Comparison of ENCODE assay signal across 12 cellular contexts in the genomic region with DNA sequence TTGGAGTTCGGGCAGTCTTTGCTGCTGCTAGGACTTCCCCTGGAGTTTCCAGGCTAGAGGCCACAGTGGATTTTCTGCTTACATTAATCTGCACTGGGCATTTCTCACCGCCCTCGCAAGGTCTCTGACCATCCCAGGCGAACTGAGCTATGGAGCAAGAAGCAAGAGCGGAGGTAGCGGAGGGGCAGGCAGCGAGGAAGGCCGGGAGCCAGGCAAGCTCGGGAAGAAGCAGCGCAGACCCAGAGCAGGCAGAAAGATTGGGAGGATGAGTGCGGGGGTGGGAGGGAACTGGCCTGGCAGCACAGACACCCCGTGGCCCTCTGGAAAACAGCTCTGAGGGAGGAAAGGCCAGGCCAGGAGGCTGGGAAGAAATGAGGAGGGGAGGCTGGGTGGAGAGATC. TPM values are rescaled to one million over a fixed set of nuclear protein-coding genes. Genes with fewer than 3 reads are reported as not detected.
DNase-seq lines count a peak whose midpoint lies in the region; ATAC-seq, FAIRE-seq and TF ChIP-seq lines count a peak whose summit lies in the region.
"Had no signal": no experiment of that assay in that cellular context is flagged by ENCODE, and none has a peak within 500 bp of the region (broad histone marks: within the 10 kb centered on the region; RNA-seq: fewer than 3 reads in every experiment).

No MANE protein-coding gene starts in this region.

- H3K4me3 Mint-ChIP-seq in stimulated activated naive CD8-positive, alpha-beta T cell treated with anti-CD3 and anti-CD28 coated beads, Interleukin-15, Interleukin-2, amounts not matched to agents 100 ng/mL and 50 ng/mL, for 24 hours = peak overlapping the region; percentile 93
- H3K4me3 Mint-ChIP-seq in naive thymus-derived CD8-positive, alpha-beta T cell = peak overlapping the region; percentile 37 to 97 (median 70)

- no peaks in the 10 kb centered on the region for H3K27me3 Mint-ChIP-seq in stimulated activated naive CD8-positive, alpha-beta T cell treated with anti-CD3 and anti-CD28 coated beads, Interleukin-15, Interleukin-2, amounts not matched to agents 100 ng/mL and 50 ng/mL, for 24 hours
- no peaks in the 10 kb centered on the region for H3K27me3 Mint-ChIP-seq in naive thymus-derived CD8-positive, alpha-beta T cell

- peaks cover 74% of the 10 kb centered on the region for H3K36me3 Mint-ChIP-seq in stimulated activated naive CD8-positive, alpha-beta T cell treated with anti-CD3 and anti-CD28 coated beads, Interleukin-15, Interleukin-2, amounts not matched to agents 100 ng/mL and 50 ng/mL, for 24 hours (ENCODE audit: low read depth)
- peaks cover 6 to 37% (median 12%) of the 10 kb centered on the region in 3 donors for H3K36me3 Mint-ChIP-seq in naive thymus-derived CD8-positive, alpha-beta T cell

- DNase-seq in stimulated activated naive CD8-positive, alpha-beta T cell treated with anti-CD3 and anti-CD28 coated beads, Interleukin-15, Interleukin-2, amounts not matched to agents 100 U/mL and 50 U/mL, for 24 hours = no peak
- DNase-seq in adipocyte (ENCODE audit: low read depth) = no peak
- DNase-seq in naive thymus-derived CD8-positive, alpha-beta T cell = no peak
- DNase-seq in central memory CD4-positive, alpha-beta T cell = no peak
- no peak for DNase-seq in gastrocnemius medialis
- no peak for DNase-seq in HTR-8/SVneo (ENCODE audit: insufficient read length, low spot score)
- DNase-seq: NCI-H526 treated with DMSO at 0.1 percent for 48 hours, right lobe of liver had no signal

- no peak for FAIRE-seq in HTR-8/SVneo (lab: Jason Lieb, UNC)
- FAIRE-seq: colon had no signal

- in situ Hi-C loops in gastrocnemius medialis (cut with MboI; ENCODE audit: low sequenced_read_pairs in 4 of 4) = loop anchor here in 1 of 4 donors (10.0 kb wide), 1 partner anchor 111 kb away; no protein-coding TSS in a partner anchor

- intact Hi-C loops in gastrocnemius medialis (cut with DNase I; ENCODE audit: low total_unique reads) = no loop called here

- H3K9me3 ChIP-seq in adipocyte (ENCODE audit: control insufficient read depth, low read length) (no peaks in the 10 kb centered on the region), gastrocnemius medialis (no peaks in the 10 kb centered on the region)
- H3K9me3 ChIP-seq: right lobe of liver had no signal

- H3K4me1 ChIP-seq in adipocyte (ENCODE audit: control insufficient read depth, insufficient read depth, low read length) (peaks cover 64% of the 10 kb centered on the region), gastrocnemius medialis (peaks cover 12 to 14% of the 10 kb centered on the region in 2 donors)

- POLR2A ChIA-PET in naive thymus-derived CD8-positive, alpha-beta T cell (lab: Charles Lee) = interaction anchor here (0.6 to 9.8 kb wide), 7 partner anchors 14 to 435 kb away, joined by 3 to 141 read pairs (median 4); no protein-coding TSS in a partner anchor

- peaks cover 10% of the 10 kb centered on the region for H3K9me3 Mint-ChIP-seq in stimulated activated naive CD8-positive, alpha-beta T cell treated with anti-CD3 and anti-CD28 coated beads, Interleukin-15, Interleukin-2, amounts not matched to agents 100 ng/mL and 50 ng/mL, for 24 hours
- H3K9me3 Mint-ChIP-seq in naive thymus-derived CD8-positive, alpha-beta T cell = no peaks in the 10 kb centered on the region

- H3K27ac ChIP-seq in gastrocnemius medialis = no peak overlapping the region
- H3K27ac ChIP-seq: right lobe of liver had no signal

- H3K4me3 ChIP-seq in adipocyte (ENCODE audit: low read length) = peak overlapping the region; percentile 26
- no peak overlapping the region for H3K4me3 ChIP-seq in gastrocnemius medialis
- H3K4me3 ChIP-seq: right lobe of liver had no signal

- H3K27me3 ChIP-seq in adipocyte (replicated peaks; ENCODE audit: control insufficient read depth, insufficient read depth, low read length) = no peaks in the 10 kb centered on the region
- H3K27me3 ChIP-seq in gastrocnemius medialis = peaks cover 25 to 30% (median 26%) of the 10 kb centered on the region in 3 donors

- no peak for ATAC-seq in stimulated activated naive CD8-positive, alpha-beta T cell treated with anti-CD3 and anti-CD28 coated beads, Interleukin-15, Interleukin-2, amounts not matched to agents 100 U/mL and 50 U/mL, for 24 hours
- no peak for ATAC-seq in naive thymus-derived CD8-positive, alpha-beta T cell
- ATAC-seq in activated CD4-positive, CD25-positive, alpha-beta regulatory T cell treated with anti-CD3 and anti-CD28 coated beads, Interleukin-2, amount 50 U/mL, for 24 hours = no peak
- no peak for ATAC-seq in gastrocnemius medialis
- ATAC-seq: SK-N-SH treated with all-trans-retinoic acid at 6 μM for 48 hours had no signal

- peaks cover 78% of the 10 kb centered on the region for H3K4me1 Mint-ChIP-seq in stimulated activated naive CD8-positive, alpha-beta T cell treated with anti-CD3 and anti-CD28 coated beads, Interleukin-15, Interleukin-2, amounts not matched to agents 100 ng/mL and 50 ng/mL, for 24 hours (ENCODE audit: low read depth)
- H3K4me1 Mint-ChIP-seq in naive thymus-derived CD8-positive, alpha-beta T cell = peaks cover 56 to 82% (median 79%) of the 10 kb centered on the region in 4 donors

- H3K27ac Mint-ChIP-seq in stimulated activated naive CD8-positive, alpha-beta T cell treated with anti-CD3 and anti-CD28 coated beads, Interleukin-15, Interleukin-2, amounts not matched to agents 100 ng/mL and 50 ng/mL, for 24 hours = peak overlapping the region; percentile 79
- H3K27ac Mint-ChIP-seq in naive thymus-derived CD8-positive, alpha-beta T cell = peak overlapping the region; percentile 65 to 92 (median 85)

- peak overlapping the region; percentile 43 for H3K9ac ChIP-seq in adipocyte (ENCODE audit: low read length)

- TF ChIP-seq CTCF in gastrocnemius medialis (IDR thresholded peaks at IDR 0.05 in 4 of 5, conservative IDR thresholded peaks at IDR 0.05 in 1 of 5) = no peak

- no peak for TF ChIP-seq POLR2A in gastrocnemius medialis (IDR thresholded peaks at IDR 0.05)

- H3K36me3 ChIP-seq in adipocyte (ENCODE audit: control insufficient read depth, insufficient read depth, low read length, severe bottlenecking) (peaks cover 3% of the 10 kb centered on the region), gastrocnemius medialis (no peaks in the 10 kb centered on the region)
- H3K36me3 ChIP-seq: right lobe of liver had no signal

RNA-seq across cellular contexts. Expression of gene COTL1, which starts 3.8 kb away (rescaled TPM):
- 100 to 1,000 TPM in 1 of 2 experiments, 10 to 100 TPM in 1; 99.1 to 101 TPM for total RNA-seq in naive thymus-derived CD8-positive, alpha-beta T cell
- polyA plus RNA-seq in naive thymus-derived CD8-positive, alpha-beta T cell = 100 to 1,000 TPM; 341 to 512 (median 425) TPM
- total RNA-seq in gastrocnemius medialis = 1 to 10 TPM; 2.8 to 8.7 (median 6.2) TPM

RNA-seq across cellular contexts. Expression of gene KLHL36, which starts 34.2 kb away (rescaled TPM):
- total RNA-seq in naive thymus-derived CD8-positive, alpha-beta T cell = 100 to 1,000 TPM; 151 to 157 TPM
- 10 to 100 TPM; 27.4 to 50.3 (median 32.0) TPM for polyA plus RNA-seq in naive thymus-derived CD8-positive, alpha-beta T cell
- total RNA-seq in gastrocnemius medialis = 10 to 100 TPM; 15.6 to 33.9 (median 18.2) TPM

Comparison
In these comparisons a context has a peak if more than half of its experiments do, and no peak if none do; other contexts are left out.
1. RNA of gene COTL1, which starts 3.8 kb away (total RNA-seq): 99.1 to 101 TPM in naive thymus-derived CD8-positive, alpha-beta T cell; 2.8 to 8.7 TPM in gastrocnemius medialis; every median in the first group is over 10 times any median in the second.
2. RNA of gene KLHL36, which starts 34.2 kb away (total RNA-seq): 151 to 157 TPM in naive thymus-derived CD8-positive, alpha-beta T cell; 15.6 to 33.9 TPM in gastrocnemius medialis; every median in the first group is over 4 times any median in the second.